In genomic region chr21:29077651-29078090, GRCh38 we compare ENCODE assay signal across 8 cellular contexts. TPM values are rescaled to one million over a fixed set of nuclear protein-coding genes. Genes with fewer than 3 reads are reported as not detected.
DNase-seq lines count a peak whose midpoint lies in the region; ATAC-seq, FAIRE-seq and TF ChIP-seq lines count a peak whose summit lies in the region.

No MANE protein-coding gene starts in this region.

- H3K27me3 ChIP-seq in OCI-LY3 (ENCODE audit: low read depth, low read length) (no peaks in the 10 kb centered on the region), colonic mucosa (no peaks in the 10 kb centered on the region), pancreas (no peaks in the 10 kb centered on the region)

- intact Hi-C loops in colonic mucosa (cut with DNase I), result no loop called here
- intact Hi-C loops in pancreas (cut with DNase I), result no loop called here

- peaks cover 3% of the 10 kb centered on the region for H4K20me1 ChIP-seq in OCI-LY3 (ENCODE audit: insufficient read depth, low read length)

- peak overlapping the region; percentile 67 for H2AFZ ChIP-seq in OCI-LY3 (ENCODE audit: low read depth, low read length)

- peak overlapping the region; percentile 89 for H3K4me3 ChIP-seq in OCI-LY3 (ENCODE audit: low read length)
- H3K4me3 ChIP-seq in colonic mucosa, result peak overlapping the region; percentile 39
- H3K4me3 ChIP-seq in pancreas, result peak overlapping the region; percentile 42 to 56 (median 50)

- H3K9me3 ChIP-seq in OCI-LY3 (ENCODE audit: insufficient read depth, low read length) (no peaks in the 10 kb centered on the region), colonic mucosa (no peaks in the 10 kb centered on the region), pancreas (no peaks in the 10 kb centered on the region)

- no peak for TF ChIP-seq CTCF in OCI-LY3 (IDR thresholded peaks at IDR 0.05; ENCODE audit: low read depth, low read length)
- no peak for TF ChIP-seq CTCF in colonic mucosa (IDR thresholded peaks at IDR 0.05)
- no peak for TF ChIP-seq CTCF in pancreas (IDR thresholded peaks at IDR 0.05)

- 22 to 24% methylated on average over 6 of the region's 6 CpGs for WGBS in pancreas, 2 donors

- peaks cover 37% of the 10 kb centered on the region for H3K79me2 ChIP-seq in OCI-LY3 (ENCODE audit: low read length)

- ATAC-seq in pancreas, result peak in 3 of 4 donors; percentile 31 to 48 (median 34)

- DNase-seq in activated effector memory CD4-positive, alpha-beta T cell treated with anti-CD3 and anti-CD28 coated beads, Interleukin-2, amount 50 U/mL, for 16 hours, result peak; percentile 65
- DNase-seq in activated effector memory CD4-positive, alpha-beta T cell treated with Interleukin-2 at 50 U/mL for 16 hours, result no peak
- peak; percentile 43 for DNase-seq in colonic mucosa
- DNase-seq in pancreas, result peak in 2 of 6 donors; percentile 33 to 45
- no peak for DNase-seq in NCI-H526 (lab: John Stamatoyannopoulos, UW)
- DNase-seq in Kasumi-1 (lab: John Stamatoyannopoulos, UW), result no peak
- DNase-seq in NCI-H526 treated with DMSO at 0.1 percent for 48 hours (lab: John Stamatoyannopoulos, UW), result no peak

- H3K36me3 ChIP-seq in OCI-LY3 (replicated peaks; ENCODE audit: low read depth, low read length), result peaks cover 7% of the 10 kb centered on the region
- no peaks in the 10 kb centered on the region for H3K36me3 ChIP-seq in colonic mucosa
- no peaks in the 10 kb centered on the region for H3K36me3 ChIP-seq in pancreas

- peak overlapping the region; percentile 90 for H3K27ac ChIP-seq in OCI-LY3 (ENCODE audit: low read length)
- H3K27ac ChIP-seq in colonic mucosa, result peak overlapping the region; percentile 84
- H3K27ac ChIP-seq in pancreas, result peak overlapping the region; percentile 84 to 98 (median 92)

- no peak for FAIRE-seq in pancreas (lab: Jason Lieb, UNC)

- H3K4me1 ChIP-seq in OCI-LY3 (ENCODE audit: low read length) (peaks cover 22% of the 10 kb centered on the region), colonic mucosa (no peaks in the 10 kb centered on the region), pancreas (peaks cover 0 to 6% (median 4%) of the 10 kb centered on the region in 3 donors)

- H3K9ac ChIP-seq in OCI-LY3 (ENCODE audit: low read length), result peak overlapping the region; percentile 94
- H3K9ac ChIP-seq in colonic mucosa (ENCODE audit: low read depth in 2 of 2, low read length in 2 of 2), result peak overlapping the region; percentile 54 to 59

- peak overlapping the region; percentile 90 for H3K4me2 ChIP-seq in OCI-LY3 (ENCODE audit: low read length)

RNA-seq across cellular contexts. Expression of gene CCT8, which starts 4.2 kb away (rescaled TPM):
- total RNA-seq in colonic mucosa (100 to 1,000 TPM; 106 to 190 TPM), pancreas (10 to 100 TPM; 57.8 to 92.3 (median 63.0) TPM)
- 10 to 100 TPM; 62.6 to 85.3 TPM for polyA plus RNA-seq in pancreas

RNA-seq across cellular contexts. Expression of gene MAP3K7CL, which starts 52.8 kb away (rescaled TPM):
- total RNA-seq in colonic mucosa (1 to 10 TPM; 1.9 to 3.4 TPM), pancreas (1 to 10 TPM; 2.0 to 4.3 (median 2.8) TPM)
- 1 to 10 TPM; 4.0 to 7.3 TPM for polyA plus RNA-seq in pancreas

RNA-seq across cellular contexts. Expression of gene USP16, which starts 53.2 kb away (rescaled TPM):
- total RNA-seq in colonic mucosa (10 to 100 TPM; 33.3 to 34.2 TPM), pancreas (10 to 100 TPM; 17.6 to 27.3 (median 20.1) TPM)
- polyA plus RNA-seq in pancreas, result 10 to 100 TPM; 13.8 to 25.6 TPM

RNA-seq across cellular contexts. Expression of gene RWDD2B, which starts 58.5 kb away (rescaled TPM):
- total RNA-seq in colonic mucosa (10 to 100 TPM in 1 of 2 donors, 1 to 10 TPM in 1; 8.4 to 11.1 TPM), pancreas (10 to 100 TPM in 5 of 6 donors, 1 to 10 TPM in 1; 8.7 to 15.9 (median 11.5) TPM)
- 10 to 100 TPM in 1 of 2 donors, 1 to 10 TPM in 1; 8.2 to 10.9 TPM for polyA plus RNA-seq in pancreas

Comparison
In these comparisons a context has a peak if more than half of its experiments do, and no peak if none do; other contexts are left out.
1. DNase-seq: peak in activated effector memory CD4-positive, alpha-beta T cell treated with anti-CD3 and anti-CD28 coated beads, Interleukin-2, amount 50 U/mL, for 16 hours (single experiment) and colonic mucosa (single experiment); none in activated effector memory CD4-positive, alpha-beta T cell treated with Interleukin-2 at 50 U/mL for 16 hours (single experiment), NCI-H526 (0 of 2), Kasumi-1 (0 of 2) and NCI-H526 treated with DMSO at 0.1 percent for 48 hours (single experiment).
2. H3K4me3 ChIP-seq: peak in every context shown above with its lines; median percentile 89 in OCI-LY3; 50 in pancreas; 39 in colonic mucosa.
3. Peak in every context shown above with its lines, with median percentiles within 50 percentile points of each other: H3K27ac ChIP-seq.